In the genomic region with DNA sequence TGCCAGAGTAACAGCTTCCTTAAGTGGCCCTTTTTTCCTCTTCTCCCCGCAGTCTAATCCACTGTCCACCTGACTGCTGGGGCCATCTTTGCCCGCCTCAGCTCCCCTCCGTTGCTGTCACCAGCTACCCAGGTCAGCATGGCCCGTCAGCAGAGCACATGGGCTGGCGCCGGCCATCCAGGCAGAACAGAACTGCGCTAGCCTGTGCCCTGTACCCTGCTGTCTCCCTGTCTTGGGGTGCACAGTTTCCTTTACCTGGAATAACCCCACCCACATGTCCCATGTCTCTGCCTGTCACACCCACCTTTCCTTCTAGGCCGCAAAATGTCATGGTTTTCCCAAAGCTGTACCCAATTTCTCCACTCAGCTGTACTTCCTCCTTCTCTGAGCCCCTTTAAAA, we compare ENCODE assay signal across 11 cellular contexts.
"Had no signal": no experiment of that assay in that cellular context is flagged by ENCODE, and none has a peak within 500 bp of the region (broad histone marks: within the 10 kb centered on the region; RNA-seq: fewer than 3 reads in every experiment).

No MANE protein-coding gene starts in this region.

- H3K9me3 Mint-ChIP-seq: activated naive CD8-positive, alpha-beta T cell treated with anti-CD3 and anti-CD28 coated beads for 36 hours; natural killer cell; T-helper 1 cell treated with Interleukin-12 subunit alpha and Interleukin-12 subunit beta and Interleukin-4 antibody, amounts not matched to agents 30 μg/mL and 1 μg/mL, for 36 hours had no signal

- DNase-seq: activated CD4-positive, alpha-beta T cell treated with anti-CD3 and anti-CD28 coated beads for 4 hours; activated CD8-positive, alpha-beta memory T cell treated with anti-CD3 and anti-CD28 coated beads, Interleukin-2, amount 50 U/mL, for 4 hours; activated CD8-positive, alpha-beta T cell treated with anti-CD3 and anti-CD28 coated beads, Interleukin-2, amount 10 ng/mL, durations not matched to agents 7 days and 5 days; activated naive CD8-positive, alpha-beta T cell treated with anti-CD3 and anti-CD28 coated beads for 36 hours; activated T-cell treated with anti-CD3 and anti-CD28 coated beads, Interleukin-2, amount 50 U/mL, for 48 hours; mesenchymal stem cell; natural killer cell; uterus had no signal

- H3K9me3 ChIP-seq: thyroid gland, uterus had no signal

- H3K4me3 ChIP-seq: smooth muscle cell, thyroid gland, uterus had no signal

- H3K4me2 ChIP-seq: smooth muscle cell had no signal

- H3K27ac Mint-ChIP-seq: activated CD8-positive, alpha-beta T cell treated with anti-CD3 and anti-CD28 coated beads, Interleukin-2, amount 10 ng/mL, durations not matched to agents 7 days and 5 days; activated naive CD8-positive, alpha-beta T cell treated with anti-CD3 and anti-CD28 coated beads for 36 hours; natural killer cell; T-helper 1 cell treated with Interleukin-12 subunit alpha and Interleukin-12 subunit beta and Interleukin-4 antibody, amounts not matched to agents 30 μg/mL and 1 μg/mL, for 36 hours had no signal

- H3K27ac ChIP-seq: uterus had no signal

- H3K4me3 Mint-ChIP-seq: activated CD8-positive, alpha-beta T cell treated with anti-CD3 and anti-CD28 coated beads, Interleukin-2, amount 10 ng/mL, durations not matched to agents 7 days and 5 days; activated naive CD8-positive, alpha-beta T cell treated with anti-CD3 and anti-CD28 coated beads for 36 hours; natural killer cell; T-helper 1 cell treated with Interleukin-12 subunit alpha and Interleukin-12 subunit beta and Interleukin-4 antibody, amounts not matched to agents 30 μg/mL and 1 μg/mL, for 36 hours had no signal

- H3K36me3 ChIP-seq: thyroid gland, uterus had no signal

- ATAC-seq: activated CD8-positive, alpha-beta T cell treated with anti-CD3 and anti-CD28 coated beads, Interleukin-2, amount 10 ng/mL, durations not matched to agents 7 days and 5 days; natural killer cell had no signal

- H3K4me1 ChIP-seq: uterus had no signal

- H3K27me3 ChIP-seq: thyroid gland, uterus had no signal

- H3K27me3 Mint-ChIP-seq: activated naive CD8-positive, alpha-beta T cell treated with anti-CD3 and anti-CD28 coated beads for 36 hours had no signal

- H3K36me3 Mint-ChIP-seq: activated naive CD8-positive, alpha-beta T cell treated with anti-CD3 and anti-CD28 coated beads for 36 hours; natural killer cell had no signal

- H3K4me1 Mint-ChIP-seq: natural killer cell had no signal
